ENCODE assay signal across 10 cellular contexts in the genomic region with DNA sequence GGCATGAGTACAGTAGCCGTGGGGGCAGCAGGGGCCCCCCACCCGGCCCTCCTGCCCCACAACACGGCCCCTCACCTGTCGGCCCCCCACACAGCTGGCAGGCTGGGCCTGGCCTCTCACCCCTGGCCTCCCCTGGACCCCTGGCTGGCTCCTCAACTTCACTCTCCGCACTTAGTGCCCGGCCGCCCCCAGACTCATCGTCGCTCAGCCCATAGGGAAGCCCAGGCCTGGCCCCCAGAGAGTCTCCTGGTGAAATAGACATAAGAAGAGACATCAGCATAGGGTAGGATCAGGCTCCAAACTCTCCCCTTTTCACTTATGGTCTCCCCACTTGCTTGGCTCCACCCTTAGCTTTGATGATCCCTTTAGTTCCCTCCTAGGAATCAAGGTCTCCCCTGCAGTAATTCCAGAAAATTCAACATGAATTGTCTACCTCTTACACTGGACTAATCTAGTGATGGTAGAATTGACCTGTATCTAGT. TPM values are rescaled to one million over a fixed set of nuclear protein-coding genes. Genes with fewer than 3 reads are reported as not detected.
DNase-seq lines count a peak whose midpoint lies in the region; ATAC-seq lines count a peak whose summit lies in the region.
"Had no signal": no experiment of that assay in that cellular context is flagged by ENCODE, and none has a peak within 500 bp of the region (broad histone marks: within the 10 kb centered on the region; RNA-seq: fewer than 3 reads in every experiment).

No MANE protein-coding gene starts in this region.

- no peaks in the 10 kb centered on the region for H3K27me3 ChIP-seq in iPS-20b (ENCODE audit: insufficient read depth, low read length)

- H3K9me3 Mint-ChIP-seq in activated naive CD4-positive, alpha-beta T cell treated with anti-CD3 and anti-CD28 coated beads for 36 hours: no peaks in the 10 kb centered on the region
- H3K9me3 Mint-ChIP-seq in activated T-helper 1 cell treated with anti-CD3 and anti-CD28 coated beads, Interleukin-12 subunit alpha, Interleukin-12 subunit beta, Interleukin-2, Interleukin-4 antibody, amounts not matched to agents 30 ng/mL and 10 ng/mL and 1 ng/mL, durations not matched to agents 14 hours and 24 hours and 36 hours: no peaks in the 10 kb centered on the region
- no peaks in the 10 kb centered on the region for H3K9me3 Mint-ChIP-seq in stimulated activated naive CD8-positive, alpha-beta T cell treated with anti-CD3 and anti-CD28 coated beads, Interleukin-15, amount 100 ng/mL, for 72 hours

- peaks cover 82% of the 10 kb centered on the region for H3K36me3 ChIP-seq in iPS-20b (ENCODE audit: insufficient read depth, low read depth, low read length)

- peak overlapping the region; percentile 95; the same call in 1 of the 2 replicates for H3K9ac ChIP-seq in iPS-20b (ENCODE audit: low read depth, low read length)

- intact Hi-C loops in activated naive CD4-positive, alpha-beta T cell treated with anti-CD3 and anti-CD28 coated beads for 36 hours (cut with micrococcal nuclease): no loop called here
- intact Hi-C loops in activated T-helper 1 cell treated with anti-CD3 and anti-CD28 coated beads, Interleukin-12 subunit alpha, Interleukin-12 subunit beta, Interleukin-2, Interleukin-4 antibody, amounts not matched to agents 30 ng/mL and 10 ng/mL and 1 ng/mL, durations not matched to agents 14 hours and 24 hours and 36 hours (cut with micrococcal nuclease): no loop called here

- no peaks in the 10 kb centered on the region for H3K9me3 ChIP-seq in iPS-20b (ENCODE audit: insufficient read depth, low read depth, low read length)

- H3K4me1 Mint-ChIP-seq in activated naive CD4-positive, alpha-beta T cell treated with anti-CD3 and anti-CD28 coated beads for 36 hours (ENCODE audit: low read depth): peaks cover 23% of the 10 kb centered on the region
- peaks cover 20% of the 10 kb centered on the region for H3K4me1 Mint-ChIP-seq in activated T-helper 1 cell treated with anti-CD3 and anti-CD28 coated beads, Interleukin-12 subunit alpha, Interleukin-12 subunit beta, Interleukin-2, Interleukin-4 antibody, amounts not matched to agents 30 ng/mL and 10 ng/mL and 1 ng/mL, durations not matched to agents 14 hours and 24 hours and 36 hours (ENCODE audit: low read depth)
- peaks cover 56% of the 10 kb centered on the region for H3K4me1 Mint-ChIP-seq in stimulated activated naive CD8-positive, alpha-beta T cell treated with anti-CD3 and anti-CD28 coated beads, Interleukin-15, amount 100 ng/mL, for 72 hours

- H3K36me3 Mint-ChIP-seq in activated naive CD4-positive, alpha-beta T cell treated with anti-CD3 and anti-CD28 coated beads for 36 hours (ENCODE audit: low read depth): peaks cover 21% of the 10 kb centered on the region
- H3K36me3 Mint-ChIP-seq in activated T-helper 1 cell treated with anti-CD3 and anti-CD28 coated beads, Interleukin-12 subunit alpha, Interleukin-12 subunit beta, Interleukin-2, Interleukin-4 antibody, amounts not matched to agents 30 ng/mL and 10 ng/mL and 1 ng/mL, durations not matched to agents 14 hours and 24 hours and 36 hours (ENCODE audit: low read depth): peaks cover 48% of the 10 kb centered on the region

- no peaks in the 10 kb centered on the region for H3K27me3 Mint-ChIP-seq in activated naive CD4-positive, alpha-beta T cell treated with anti-CD3 and anti-CD28 coated beads for 36 hours (ENCODE audit: low read depth)
- no peaks in the 10 kb centered on the region for H3K27me3 Mint-ChIP-seq in activated T-helper 1 cell treated with anti-CD3 and anti-CD28 coated beads, Interleukin-12 subunit alpha, Interleukin-12 subunit beta, Interleukin-2, Interleukin-4 antibody, amounts not matched to agents 30 ng/mL and 10 ng/mL and 1 ng/mL, durations not matched to agents 14 hours and 24 hours and 36 hours (ENCODE audit: insufficient read depth)
- no peaks in the 10 kb centered on the region for H3K27me3 Mint-ChIP-seq in stimulated activated naive CD8-positive, alpha-beta T cell treated with anti-CD3 and anti-CD28 coated beads, Interleukin-15, amount 100 ng/mL, for 72 hours

- ATAC-seq in stimulated activated naive CD8-positive, alpha-beta T cell treated with anti-CD3 and anti-CD28 coated beads, Interleukin-15, amount 100 ng/mL, for 72 hours: no peak

- CTCF ChIA-PET in activated naive CD4-positive, alpha-beta T cell treated with anti-CD3 and anti-CD28 coated beads for 36 hours (lab: Charles Lee): interaction anchor here (1.4 to 3.1 kb wide), 2 partner anchors 8 to 51 kb away, joined by 4 to 13 read pairs; a partner anchor contains a TSS

- H3K4me1 ChIP-seq in iPS-20b (ENCODE audit: insufficient read depth, low read length): peaks cover 10% of the 10 kb centered on the region

- no peak for DNase-seq in activated naive CD4-positive, alpha-beta T cell treated with anti-CD3 and anti-CD28 coated beads for 36 hours
- no peak for DNase-seq in activated naive CD4-positive, alpha-beta T cell treated with anti-CD3 and anti-CD28 coated beads, Interleukin-2, amount 50 U/mL, for 16 hours
- no peak for DNase-seq in activated T-helper 1 cell treated with anti-CD3 and anti-CD28 coated beads, Interleukin-12 subunit alpha, Interleukin-12 subunit beta, Interleukin-2, Interleukin-4 antibody, amounts not matched to agents 30 ng/mL and 10 ng/mL and 1 ng/mL, durations not matched to agents 14 hours and 24 hours and 36 hours (ENCODE audit: low spot score)
- DNase-seq in stimulated activated naive CD8-positive, alpha-beta T cell treated with anti-CD3 and anti-CD28 coated beads, Interleukin-15, amount 100 ng/mL, for 72 hours: no peak
- DNase-seq in KG1 (lab: John Stamatoyannopoulos, UW) (no peak), caudate nucleus (lab: John Stamatoyannopoulos, UW) (no peak), NCI-H1436 treated with DMSO at 0.1 percent for 48 hours (lab: John Stamatoyannopoulos, UW) (no peak)
- DNase-seq: foreskin melanocyte, NCI-H1048 had no signal

- H3K4me3 ChIP-seq in iPS-20b (ENCODE audit: low read length): peak overlapping the region; percentile 95

- H3K27ac Mint-ChIP-seq in activated naive CD4-positive, alpha-beta T cell treated with anti-CD3 and anti-CD28 coated beads for 36 hours: no peak overlapping the region
- peak overlapping the region; percentile 91 for H3K27ac Mint-ChIP-seq in activated T-helper 1 cell treated with anti-CD3 and anti-CD28 coated beads, Interleukin-12 subunit alpha, Interleukin-12 subunit beta, Interleukin-2, Interleukin-4 antibody, amounts not matched to agents 30 ng/mL and 10 ng/mL and 1 ng/mL, durations not matched to agents 14 hours and 24 hours and 36 hours
- peak overlapping the region in 1 of 2 donors; percentile 96 for H3K27ac Mint-ChIP-seq in stimulated activated naive CD8-positive, alpha-beta T cell treated with anti-CD3 and anti-CD28 coated beads, Interleukin-15, amount 100 ng/mL, for 72 hours

- no peak overlapping the region for H3K27ac ChIP-seq in iPS-20b (ENCODE audit: low read length)
- H3K27ac ChIP-seq in caudate nucleus (ENCODE audit: low read depth, low read length): no peak overlapping the region

- H3K4me3 Mint-ChIP-seq in activated naive CD4-positive, alpha-beta T cell treated with anti-CD3 and anti-CD28 coated beads for 36 hours: peak overlapping the region; percentile 22
- H3K4me3 Mint-ChIP-seq in activated T-helper 1 cell treated with anti-CD3 and anti-CD28 coated beads, Interleukin-12 subunit alpha, Interleukin-12 subunit beta, Interleukin-2, Interleukin-4 antibody, amounts not matched to agents 30 ng/mL and 10 ng/mL and 1 ng/mL, durations not matched to agents 14 hours and 24 hours and 36 hours: peak overlapping the region; percentile 92
- H3K4me3 Mint-ChIP-seq in stimulated activated naive CD8-positive, alpha-beta T cell treated with anti-CD3 and anti-CD28 coated beads, Interleukin-15, amount 100 ng/mL, for 72 hours: peak overlapping the region; percentile 90 to 93

RNA-seq across cellular contexts. Expression of a gene that starts 1.7 kb away (rescaled TPM):
- total RNA-seq in activated naive CD4-positive, alpha-beta T cell treated with anti-CD3 and anti-CD28 coated beads for 36 hours: 1 to 10 TPM; 4.9 to 5.2 TPM
- total RNA-seq in activated T-helper 1 cell treated with anti-CD3 and anti-CD28 coated beads, Interleukin-12 subunit alpha, Interleukin-12 subunit beta, Interleukin-2, Interleukin-4 antibody, amounts not matched to agents 30 ng/mL and 10 ng/mL and 1 ng/mL, durations not matched to agents 14 hours and 24 hours and 36 hours: 14.5 and 16.2 TPM in 2 replicates

RNA-seq across cellular contexts. Expression of a gene that starts 8.4 kb away (rescaled TPM):
- 10 to 100 TPM; 68.5 to 75.5 TPM for total RNA-seq in activated naive CD4-positive, alpha-beta T cell treated with anti-CD3 and anti-CD28 coated beads for 36 hours
- 134 and 137 TPM in 2 replicates for total RNA-seq in activated T-helper 1 cell treated with anti-CD3 and anti-CD28 coated beads, Interleukin-12 subunit alpha, Interleukin-12 subunit beta, Interleukin-2, Interleukin-4 antibody, amounts not matched to agents 30 ng/mL and 10 ng/mL and 1 ng/mL, durations not matched to agents 14 hours and 24 hours and 36 hours

RNA-seq across cellular contexts. Expression of a gene that starts 8.7 kb away (rescaled TPM):
- 10 to 100 TPM; 24.4 to 25.2 TPM for total RNA-seq in activated naive CD4-positive, alpha-beta T cell treated with anti-CD3 and anti-CD28 coated beads for 36 hours
- total RNA-seq in activated T-helper 1 cell treated with anti-CD3 and anti-CD28 coated beads, Interleukin-12 subunit alpha, Interleukin-12 subunit beta, Interleukin-2, Interleukin-4 antibody, amounts not matched to agents 30 ng/mL and 10 ng/mL and 1 ng/mL, durations not matched to agents 14 hours and 24 hours and 36 hours: 53.9 and 55.8 TPM in 2 replicates

RNA-seq across cellular contexts. Expression of a gene that starts 22.3 kb away (rescaled TPM):
- 10 to 100 TPM; 62.9 to 72.3 TPM for total RNA-seq in activated naive CD4-positive, alpha-beta T cell treated with anti-CD3 and anti-CD28 coated beads for 36 hours
- total RNA-seq in activated T-helper 1 cell treated with anti-CD3 and anti-CD28 coated beads, Interleukin-12 subunit alpha, Interleukin-12 subunit beta, Interleukin-2, Interleukin-4 antibody, amounts not matched to agents 30 ng/mL and 10 ng/mL and 1 ng/mL, durations not matched to agents 14 hours and 24 hours and 36 hours: 86.3 and 86.6 TPM in 2 replicates

RNA-seq across cellular contexts. Expression of a gene that starts 30.5 kb away (rescaled TPM):
- total RNA-seq in activated naive CD4-positive, alpha-beta T cell treated with anti-CD3 and anti-CD28 coated beads for 36 hours: 100 to 1,000 TPM in 1 of 2 experiments, 10 to 100 TPM in 1; 92.3 to 101 TPM
- total RNA-seq in activated T-helper 1 cell treated with anti-CD3 and anti-CD28 coated beads, Interleukin-12 subunit alpha, Interleukin-12 subunit beta, Interleukin-2, Interleukin-4 antibody, amounts not matched to agents 30 ng/mL and 10 ng/mL and 1 ng/mL, durations not matched to agents 14 hours and 24 hours and 36 hours: 158 and 160 TPM in 2 replicates

Comparison
In these comparisons a context has a peak if more than half of its experiments do, and no peak if none do; other contexts are left out.
1. H3K4me3 Mint-ChIP-seq: peak in every context shown above with its lines; median percentile 92 in activated T-helper 1 cell treated with anti-CD3 and anti-CD28 coated beads, Interleukin-12 subunit alpha, Interleukin-12 subunit beta, Interleukin-2, Interleukin-4 antibody, amounts not matched to agents 30 ng/mL and 10 ng/mL and 1 ng/mL, durations not matched to agents 14 hours and 24 hours and 36 hours; 92 in stimulated activated naive CD8-positive, alpha-beta T cell treated with anti-CD3 and anti-CD28 coated beads, Interleukin-15, amount 100 ng/mL, for 72 hours; 22 in activated naive CD4-positive, alpha-beta T cell treated with anti-CD3 and anti-CD28 coated beads for 36 hours.